Comparison of ENCODE assay signal across 15 cellular contexts in genomic region chr16:1606774-1607173, GRCh38. TPM values are rescaled to one million over a fixed set of nuclear protein-coding genes. Genes with fewer than 3 reads are reported as not detected.
DNase-seq lines count a peak whose midpoint lies in the region; ATAC-seq, FAIRE-seq and TF ChIP-seq lines count a peak whose summit lies in the region.
"Had no signal": no experiment of that assay in that cellular context is flagged by ENCODE, and none has a peak within 500 bp of the region (broad histone marks: within the 10 kb centered on the region; RNA-seq: fewer than 3 reads in every experiment).

No MANE protein-coding gene starts in this region.

- H4K20me1 ChIP-seq in GM12878 (ENCODE audit: control insufficient read depth, insufficient read depth): no peaks in the 10 kb centered on the region

- SMC1A ChIA-PET in GM12878 (lab: Charles Lee; ENCODE audit: uncharacterized antibody, unreplicated experiment): no interaction called here

- H3K27ac ChIP-seq in HEK293 (ENCODE audit: extremely low read depth, low read depth, low read length) (no peak overlapping the region), GM12878 (ENCODE audit: control insufficient read depth, insufficient read depth) (no peak overlapping the region)
- H3K27ac ChIP-seq: GM23248 had no signal

- no peaks in the 10 kb centered on the region; the same call in 1 of the 2 replicates for H3K79me2 ChIP-seq in GM12878 (ENCODE audit: control insufficient read depth, insufficient read depth, low read length)

- no peak for DNase-seq in GM12878 (ENCODE audit: low read depth, low spot score)
- no peak for DNase-seq in glutamatergic neuron
- no peak for DNase-seq in stimulated activated effector memory CD8-positive, alpha-beta T cell treated with anti-CD3 and anti-CD28 coated beads, Interleukin-12 subunit alpha, Interleukin-12 subunit beta, amount 100 ng/mL, for 72 hours (ENCODE audit: low spot score in 2 of 2)
- no peak for DNase-seq in stimulated activated CD4-positive, alpha-beta T cell treated with anti-CD3 and anti-CD28 coated beads, Interleukin-4, amount 100 ng/mL, for 4 hours
- DNase-seq in natural killer cell: no peak
- no peak for DNase-seq in NCI-H1105 treated with DMSO at 0.1 percent for 48 hours (lab: John Stamatoyannopoulos, UW)
- DNase-seq: C1 segment of cervical spinal cord; Calu3; CD4-positive, alpha-beta T cell; DMS 273 treated with DMSO at 0.1 percent for 48 hours; GM23248; H7 had no signal

- H3K4me1 ChIP-seq in HEK293 (ENCODE audit: control insufficient read depth, insufficient read depth, low read length): no peaks in the 10 kb centered on the region
- peaks cover 14% of the 10 kb centered on the region for H3K4me1 ChIP-seq in GM12878 (ENCODE audit: control insufficient read depth, insufficient read depth, low read length)

- 85% methylated on average over 10 of the region's 10 CpGs for WGBS in GM12878 (ENCODE audit: insufficient coverage, insufficient replicate concordance, low lambda C conversion rate, missing lambda C conversion rate)

- FAIRE-seq in GM12878 (lab: Jason Lieb, UNC): no peak

- intact Hi-C loops in GM12878 (cut with micrococcal nuclease; ENCODE audit: unreplicated experiment) (no loop called here), natural killer cell (cut with micrococcal nuclease) (no loop called here)

- TF ChIP-seq POLR2A in GM12878 (IDR thresholded peaks at IDR 0.05; ENCODE audit: low read depth, low read length): no peak

- in situ Hi-C loops in GM12878 (cut with MboI): no loop called here

- CTCF ChIA-PET in HEK293 (lab: Yijun Ruan, JAX): interaction anchor here (0.5 to 0.6 kb wide), 2 partner anchors 88 to 422 kb away, joined by 3 read pairs; no protein-coding TSS in a partner anchor
- CTCF ChIA-PET in GM12878 (lab: Yijun Ruan, JAX): no interaction called here

- TF ChIP-seq RAD21 in GM12878 (IDR thresholded peaks at IDR 0.05; ENCODE audit: insufficient read depth, low read depth, low read length): no peak

- no peak overlapping the region for H3K27ac Mint-ChIP-seq in glutamatergic neuron (ENCODE audit: unreplicated experiment)
- peak overlapping the region; percentile 46 for H3K27ac Mint-ChIP-seq in stimulated activated effector memory CD8-positive, alpha-beta T cell treated with anti-CD3 and anti-CD28 coated beads, Interleukin-12 subunit alpha, Interleukin-12 subunit beta, amount 100 ng/mL, for 72 hours
- no peak overlapping the region for H3K27ac Mint-ChIP-seq in natural killer cell
- H3K27ac Mint-ChIP-seq: B cell; CD4-positive, alpha-beta T cell had no signal

- RAD21 ChIA-PET in GM12878 (lab: Charles Lee; ENCODE audit: unreplicated experiment): no interaction called here

- peaks cover 7 to 35% of the 10 kb centered on the region in 2 experiments; a peak in 2 of 3 replicates for H3K36me3 ChIP-seq in HEK293 (ENCODE audit: control insufficient read depth in 2 of 2, insufficient read depth in 1 of 2, low read length in 2 of 2)
- peaks cover 2 to 3% of the 10 kb centered on the region in 2 experiments; a peak in 3 of 4 replicates for H3K36me3 ChIP-seq in GM12878 (ENCODE audit: control insufficient read depth in 2 of 2, insufficient read depth in 2 of 2, low read length in 1 of 2)

- H3K36me3 Mint-ChIP-seq in glutamatergic neuron (ENCODE audit: unreplicated experiment): no peaks in the 10 kb centered on the region
- H3K36me3 Mint-ChIP-seq in stimulated activated effector memory CD8-positive, alpha-beta T cell treated with anti-CD3 and anti-CD28 coated beads, Interleukin-12 subunit alpha, Interleukin-12 subunit beta, amount 100 ng/mL, for 72 hours: peaks cover 6% of the 10 kb centered on the region
- no peaks in the 10 kb centered on the region for H3K36me3 Mint-ChIP-seq in natural killer cell

- no peak overlapping the region for H3K4me2 ChIP-seq in GM12878 (ENCODE audit: control insufficient read depth, insufficient read depth)

- H3K4me3 Mint-ChIP-seq in glutamatergic neuron (ENCODE audit: unreplicated experiment): peak overlapping the region; percentile 35
- H3K4me3 Mint-ChIP-seq in stimulated activated effector memory CD8-positive, alpha-beta T cell treated with anti-CD3 and anti-CD28 coated beads, Interleukin-12 subunit alpha, Interleukin-12 subunit beta, amount 100 ng/mL, for 72 hours: no peak overlapping the region
- no peak overlapping the region for H3K4me3 Mint-ChIP-seq in natural killer cell
- H3K4me3 Mint-ChIP-seq: B cell had no signal

- H3K27me3 ChIP-seq in GM12878 (replicated peaks in 1 of 2; ENCODE audit: control insufficient read depth in 2 of 2, insufficient read depth in 2 of 2, low read length in 1 of 2): no peaks in the 10 kb centered on the region

- peaks cover 7% of the 10 kb centered on the region for H3K9me3 Mint-ChIP-seq in glutamatergic neuron (ENCODE audit: unreplicated experiment)
- H3K9me3 Mint-ChIP-seq in stimulated activated effector memory CD8-positive, alpha-beta T cell treated with anti-CD3 and anti-CD28 coated beads, Interleukin-12 subunit alpha, Interleukin-12 subunit beta, amount 100 ng/mL, for 72 hours: no peaks in the 10 kb centered on the region
- peaks cover 0 to under 1% of the 10 kb centered on the region in 2 donors for H3K9me3 Mint-ChIP-seq in natural killer cell
- H3K9me3 Mint-ChIP-seq: CD4-positive, alpha-beta T cell had no signal

- TF ChIP-seq CTCF in HEK293 (tag by site-specific recombination; IDR thresholded peaks at IDR 0.05) (no peak), GM12878 (IDR thresholded peaks at IDR 0.05 in 2 of 3, conservative IDR thresholded peaks at IDR 0.05 in 1 of 3; ENCODE audit: control insufficient read depth in 2 of 3, extremely low read depth in 1 of 3, insufficient read depth in 1 of 3, low read depth in 3 of 3, low read length in 3 of 3) (no peak), glutamatergic neuron (IDR thresholded peaks at IDR 0.05; ENCODE audit: partially characterized antibody, unreplicated experiment) (no peak), natural killer cell (IDR thresholded peaks at IDR 0.05) (no peak)

- H3K4me1 Mint-ChIP-seq in glutamatergic neuron (ENCODE audit: low read depth, unreplicated experiment) (peaks cover 7% of the 10 kb centered on the region), natural killer cell (peaks cover 5 to 12% of the 10 kb centered on the region in 2 donors)
- peaks cover 18% of the 10 kb centered on the region for H3K4me1 Mint-ChIP-seq in stimulated activated effector memory CD8-positive, alpha-beta T cell treated with anti-CD3 and anti-CD28 coated beads, Interleukin-12 subunit alpha, Interleukin-12 subunit beta, amount 100 ng/mL, for 72 hours

- no peak for TF ChIP-seq EP300 in GM12878 (IDR thresholded peaks at IDR 0.05; ENCODE audit: borderline replicate concordance in 1 of 2, control insufficient read depth in 1 of 2, low read depth in 2 of 2, low read length in 2 of 2)

- no TSS peak for BruUV-seq in GM12878 (replicated peaks; lab: Mats Ljungman, UMichigan)

- no peaks in the 10 kb centered on the region for H3K9me3 ChIP-seq in HEK293 (ENCODE audit: control insufficient read depth, insufficient read depth, low read depth, low read length)
- no peaks in the 10 kb centered on the region for H3K9me3 ChIP-seq in GM12878 (replicated peaks; ENCODE audit: control insufficient read depth, insufficient read depth, low read length)

- POLR2A ChIA-PET in HEK293 (lab: Yijun Ruan, JAX): no interaction called here
- POLR2A ChIA-PET in GM12878 (lab: Charles Lee): interaction anchor here (0.6 kb wide), 1 partner anchor 207 kb away, joined by 3 read pairs; no protein-coding TSS in a partner anchor

- H3K27me3 Mint-ChIP-seq in glutamatergic neuron (ENCODE audit: unreplicated experiment): peaks cover 10% of the 10 kb centered on the region
- no peaks in the 10 kb centered on the region for H3K27me3 Mint-ChIP-seq in natural killer cell (ENCODE audit: low read depth in 2 of 2)
- H3K27me3 Mint-ChIP-seq: B cell; CD4-positive, alpha-beta T cell had no signal

- no peak overlapping the region for H3K9ac ChIP-seq in GM12878 (ENCODE audit: control insufficient read depth, insufficient read depth, low read length)
- H3K9ac ChIP-seq: GM23248 had no signal

- no peak overlapping the region for H3K4me3 ChIP-seq in HEK293 (ENCODE audit: low read depth, low read length)
- H3K4me3 ChIP-seq in GM12878: no peak overlapping the region
- H3K4me3 ChIP-seq: GM23248 had no signal

- no peak overlapping the region for H2AFZ ChIP-seq in GM12878 (ENCODE audit: control insufficient read depth, low read depth, low read length)
- H2AFZ ChIP-seq: GM23248 had no signal

- ATAC-seq in GM12878 (no peak), HG02852 (IDR thresholded peaks at IDR 0.05; ENCODE audit: unreplicated experiment) (no peak), natural killer cell (no peak)
- ATAC-seq in stimulated activated effector memory CD8-positive, alpha-beta T cell treated with anti-CD3 and anti-CD28 coated beads, Interleukin-12 subunit alpha, Interleukin-12 subunit beta, amount 100 ng/mL, for 72 hours: no peak

RNA-seq across cellular contexts. Expression of gene IFT140, which starts 5.1 kb away (rescaled TPM):
- total RNA-seq in GM12878 (2013; cell fraction: nucleolus; rRNA removed): 44.8 and 53.7 TPM in 2 replicates
- total RNA-seq in GM12878 (2014; rRNA removed): 2.5 and 3.1 TPM in 2 replicates
- 2.4 and 2.8 TPM in 2 replicates for total RNA-seq in GM12878 (2014; rRNA removed; fragmentation: Illumina TruSeq; extraction: Trizol)
- total RNA-seq in GM12878 (2021): 5.7 and 6.5 TPM in 2 replicates
- 1.8 TPM for polyA plus RNA-seq in GM12878 (2011; ENCODE audit: low read depth)
- 1.7 and 2.9 TPM in 2 replicates for polyA plus RNA-seq in GM12878 (2011; rRNA removed)
- polyA plus RNA-seq in GM12878 (2011; cell fraction: cytosol; rRNA removed): 2.3 and 3.2 TPM in 2 replicates
- 12.8 and 13.0 TPM in 2 replicates for polyA plus RNA-seq in GM12878 (2011; cell fraction: nucleus; rRNA removed)
- polyA plus RNA-seq in GM12878 (2012): 4.6 and 4.8 TPM in 2 replicates
- 0.81 and 2.9 TPM in 2 replicates for polyA plus RNA-seq in GM12878 (2014; fragmentation: Illumina TruSeq; extraction: Trizol)
- polyA plus RNA-seq in GM12878 (2014; fragmentation: Nextera tagmentation; extraction: Ambion mirVana): under 1 TPM; 0.29 to 0.48 TPM
- polyA plus RNA-seq in GM12878 (2014; rRNA removed): 2.9 and 4.4 TPM in 2 replicates
- polyA plus RNA-seq in GM12878 (2016; fragmentation: Nextera tagmentation; extraction: Ambion mirVana): 1 to 10 TPM; 2.9 to 3.8 TPM
- 6.4 and 8.0 TPM in 2 replicates for polyA minus RNA-seq in GM12878 (2011; rRNA and poly(A)+ RNA removed)
- 1.2 and 2.7 TPM in 2 replicates for polyA minus RNA-seq in GM12878 (2011; cell fraction: cytosol; rRNA and poly(A)+ RNA removed)
- polyA minus RNA-seq in GM12878 (2011; cell fraction: nucleus; rRNA and poly(A)+ RNA removed): 7.1 and 16.3 TPM in 2 replicates
- total RNA-seq in glutamatergic neuron (ENCODE audit: unreplicated experiment): 33.4 TPM
- total RNA-seq in natural killer cell: 1 to 10 TPM; 6.5 to 8.9 (median 6.5) TPM

RNA-seq across cellular contexts. Expression of gene CRAMP1, which starts 5.4 kb away (rescaled TPM):
- total RNA-seq in GM12878 (2013; cell fraction: nucleolus; rRNA removed): 23.0 and 27.5 TPM in 2 replicates
- total RNA-seq in GM12878 (2014; rRNA removed): 2.8 and 4.2 TPM in 2 replicates
- 3.0 and 3.7 TPM in 2 replicates for total RNA-seq in GM12878 (2014; rRNA removed; fragmentation: Illumina TruSeq; extraction: Trizol)
- total RNA-seq in GM12878 (2021): 8.1 and 9.8 TPM in 2 replicates
- polyA plus RNA-seq in GM12878 (2011; ENCODE audit: low read depth): 4.7 TPM
- 3.6 and 5.2 TPM in 2 replicates for polyA plus RNA-seq in GM12878 (2011; rRNA removed)
- 5.6 and 6.4 TPM in 2 replicates for polyA plus RNA-seq in GM12878 (2011; cell fraction: cytosol; rRNA removed)
- polyA plus RNA-seq in GM12878 (2011; cell fraction: nucleus; rRNA removed): 16.0 and 25.6 TPM in 2 replicates
- polyA plus RNA-seq in GM12878 (2012): 4.1 and 5.8 TPM in 2 replicates
- 3.3 and 7.4 TPM in 2 replicates for polyA plus RNA-seq in GM12878 (2014; fragmentation: Illumina TruSeq; extraction: Trizol)
- polyA plus RNA-seq in GM12878 (2014; fragmentation: Nextera tagmentation; extraction: Ambion mirVana): under 1 TPM; 0.37 to 0.38 TPM
- polyA plus RNA-seq in GM12878 (2014; rRNA removed): 6.8 and 7.7 TPM in 2 replicates
- polyA plus RNA-seq in GM12878 (2016; fragmentation: Nextera tagmentation; extraction: Ambion mirVana): 1 to 10 TPM in 1 of 2 experiments, under 1 TPM in 1; 0.81 to 1.4 TPM
- 5.3 and 12.3 TPM in 2 replicates for polyA minus RNA-seq in GM12878 (2011; rRNA and poly(A)+ RNA removed)
- polyA minus RNA-seq in GM12878 (2011; cell fraction: cytosol; rRNA and poly(A)+ RNA removed): 1.7 and 3.7 TPM in 2 replicates
- polyA minus RNA-seq in GM12878 (2011; cell fraction: nucleus; rRNA and poly(A)+ RNA removed): 5.4 and 11.8 TPM in 2 replicates
- total RNA-seq in glutamatergic neuron (ENCODE audit: unreplicated experiment): 52.4 TPM
- total RNA-seq in natural killer cell: 10 to 100 TPM; 47.8 to 49.8 (median 49.6) TPM
